1 cellular context compared by ENCODE assay signal in genomic region chr12:131950182-131950913, GRCh38.
TF ChIP-seq lines count a peak whose summit lies in the region.

No MANE protein-coding gene starts in this region.

TF ChIP-seq in GM12878, 131 proteins besides CTCF, POLR2A, EP300 and RAD21:
- TF ChIP-seq ETV6 (conservative IDR thresholded peaks at IDR 0.05 in 1 of 2, IDR thresholded peaks at IDR 0.05 in 1 of 2; ENCODE audit: borderline replicate concordance in 1 of 2, low read depth in 1 of 2) (no peak), IKZF1 (conservative IDR thresholded peaks at IDR 0.05) (peak; percentile 50), PAX5 (IDR thresholded peaks at IDR 0.05; ENCODE audit: borderline replicate concordance, low read depth, low read length) (peak; percentile 65), CREB1 (IDR thresholded peaks at IDR 0.05; ENCODE audit: low read depth) (peak; percentile 72; the same call in 1 of the 2 replicates), CREM (IDR thresholded peaks at IDR 0.05; ENCODE audit: low read depth) (peak; percentile 65; the same call in 1 of the 2 replicates), ASH2L (IDR thresholded peaks at IDR 0.05; ENCODE audit: borderline replicate concordance, low read depth) (0 out of 2 replicates have a peak, but pooled peaks have one; percentile 39), DPF2 (IDR thresholded peaks at IDR 0.05) (peak; percentile 54; the same call in 1 of the 2 replicates), TCF12 (IDR thresholded peaks at IDR 0.05; ENCODE audit: low read depth, low read length) (0 out of 2 replicates have a peak, but pooled peaks have one; percentile 18), BMI1 (IDR thresholded peaks at IDR 0.05; ENCODE audit: borderline replicate concordance) (no peak), POU2F2 (IDR thresholded peaks at IDR 0.05; ENCODE audit: borderline replicate concordance, low read depth, low read length) (0 out of 3 replicates have a peak, but pooled peaks have one; percentile 13), NBN (IDR thresholded peaks at IDR 0.05) (no peak), EGR1 (IDR thresholded peaks at IDR 0.05; ENCODE audit: borderline replicate concordance in 1 of 2, low read depth in 2 of 2, low read length in 2 of 2) (peak in 1 of 2 experiments; percentile 12; a peak in 1 of 3 replicates), SUPT20H (IDR thresholded peaks at IDR 0.05; ENCODE audit: borderline replicate concordance, control insufficient read depth, low read depth, low read length) (no peak), GATAD2B (conservative IDR thresholded peaks at IDR 0.05; ENCODE audit: low read depth) (0 out of 2 replicates have a peak, but pooled peaks have one; percentile 33)
TF ChIP-seq in GM12878: peak in this region for 10.
